8 cellular contexts compared by ENCODE assay signal in the genomic region with DNA sequence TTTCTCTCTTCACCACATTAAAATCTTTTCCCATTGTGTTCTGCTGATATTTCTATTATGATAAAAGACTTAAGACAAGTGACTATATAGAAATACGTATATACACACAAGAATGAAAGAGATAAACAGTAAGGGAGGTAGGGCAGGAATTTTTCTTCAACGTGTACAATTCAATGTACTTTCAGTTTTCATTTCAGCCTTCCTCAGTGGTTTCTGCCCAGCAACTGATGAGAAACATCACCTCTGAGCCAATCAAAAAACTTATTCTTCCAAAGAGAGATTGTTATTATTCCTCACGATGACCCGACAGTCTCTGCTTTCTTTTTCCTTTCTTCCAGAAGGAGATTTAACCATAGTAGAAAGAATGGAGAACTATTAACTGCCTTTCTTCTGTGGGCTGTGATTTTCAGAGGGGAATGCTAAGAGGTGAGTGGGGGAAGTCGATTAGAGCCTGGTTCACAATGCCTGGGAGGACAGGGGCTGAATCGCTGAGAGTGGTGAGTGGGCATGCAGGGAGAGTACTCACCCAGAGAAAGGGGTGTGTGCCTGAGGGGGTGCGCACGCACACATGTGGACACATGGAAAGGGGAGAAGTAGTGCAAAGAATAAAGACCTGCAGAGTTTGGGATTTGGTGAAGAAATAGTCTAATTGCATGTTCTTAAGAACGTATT. TPM values are rescaled to one million over a fixed set of nuclear protein-coding genes. Genes with fewer than 3 reads are reported as not detected.
DNase-seq lines count a peak whose midpoint lies in the region; ATAC-seq and TF ChIP-seq lines count a peak whose summit lies in the region.

A gene (plus strand): TSS at position 289 of the 672 bp plus-strand sequence. CDS start 3,289 bp downstream, outside the sequence.

- H3K4me1 Mint-ChIP-seq in H9 = peaks cover 18 to 25% of the 10 kb centered on the region in 2 experiments
- peaks cover 61% of the 10 kb centered on the region for H3K4me1 Mint-ChIP-seq in activated naive CD8-positive, alpha-beta T cell (ENCODE audit: low read depth)

- H4K91ac ChIP-seq in H9 (ENCODE audit: insufficient read length, low read depth, low read length) = no peak within 1 kb of the TSS

- H3K27me3 ChIP-seq in H9 (ENCODE audit: insufficient read depth, low read length) = no peaks in the 10 kb centered on the region; the same call in 1 of the 2 replicates
- no peaks in the 10 kb centered on the region for H3K27me3 ChIP-seq in MG63
- no peaks in the 10 kb centered on the region for H3K27me3 ChIP-seq in thoracic aorta (replicated peaks; ENCODE audit: insufficient read depth)

- no peak within 1 kb of the TSS for H2AK5ac ChIP-seq in H9 (ENCODE audit: insufficient read length, low read length)

- no peak within 1 kb of the TSS for H2BK120ac ChIP-seq in H9 (ENCODE audit: low read depth, low read length, poor library complexity, severe bottlenecking)

- H3K23ac ChIP-seq in H9 (ENCODE audit: insufficient read length, low read depth, low read length) = no peak within 1 kb of the TSS

- no peak within 1 kb of the TSS for H4K8ac ChIP-seq in H9 (replicated peaks; ENCODE audit: insufficient read length, low read depth, low read length)

- no peaks in the 10 kb centered on the region for H4K20me1 ChIP-seq in H9 (ENCODE audit: control insufficient read depth, insufficient read depth, insufficient read length)

- H3K4me1 ChIP-seq in H9 (ENCODE audit: insufficient read depth, low read length) = no peaks in the 10 kb centered on the region
- peaks cover 0 to 13% of the 10 kb centered on the region in 2 donors for H3K4me1 ChIP-seq in thoracic aorta (ENCODE audit: control insufficient read depth in 1 of 2, low read depth in 2 of 2)

- peak within 1 kb of the TSS; percentile 69 for H3K9ac ChIP-seq in H9 (ENCODE audit: extremely low read depth, insufficient read length, low read length)

- H3K27me3 Mint-ChIP-seq in H9 (ENCODE audit: low read depth) = no peaks in the 10 kb centered on the region
- H3K27me3 Mint-ChIP-seq in activated naive CD8-positive, alpha-beta T cell = no peaks in the 10 kb centered on the region

- H3T11ph ChIP-seq in H9 (ENCODE audit: low read length) = peak within 1 kb of the TSS; percentile 90

- no peaks in the 10 kb centered on the region; a peak in 1 of 5 replicates for H3K9me3 Mint-ChIP-seq in H9
- H3K9me3 Mint-ChIP-seq in activated naive CD8-positive, alpha-beta T cell (ENCODE audit: low read depth) = no peaks in the 10 kb centered on the region

- peak within 1 kb of the TSS; percentile 83; the same call in 1 of the 2 replicates for H3K14ac ChIP-seq in H9 (ENCODE audit: insufficient read depth, low read length)

- H3K56ac ChIP-seq in H9 (ENCODE audit: insufficient read length, low read depth, low read length) = no peak within 1 kb of the TSS

- no peaks in the 10 kb centered on the region for H3K79me1 ChIP-seq in H9 (ENCODE audit: insufficient read depth, low read depth, low read length, poor library complexity, severe bottlenecking)

- H2BK15ac ChIP-seq in H9 (ENCODE audit: low read depth, low read length) = no peak within 1 kb of the TSS

- peak within 1 kb of the TSS; percentile 84 for H3K18ac ChIP-seq in H9 (ENCODE audit: insufficient read length, low read depth, low read length)

- H3K4me2 ChIP-seq in H9 (ENCODE audit: insufficient read depth, insufficient read length, low read length) = peak within 1 kb of the TSS; percentile 59

- H3K36me3 Mint-ChIP-seq in H9 (ENCODE audit: insufficient read depth in 1 of 3, low read depth in 3 of 3) = no peaks in the 10 kb centered on the region
- H3K36me3 Mint-ChIP-seq in activated naive CD8-positive, alpha-beta T cell = peaks cover 10% of the 10 kb centered on the region

- H3K4me3 ChIP-seq in MG63 (peak within 1 kb of the TSS; percentile 65), thoracic aorta (peak within 1 kb of the TSS; percentile 75)

- H3K4me3 Mint-ChIP-seq in H9 = peak within 1 kb of the TSS; percentile 81 to 82
- H3K4me3 Mint-ChIP-seq in activated naive CD8-positive, alpha-beta T cell = peak within 1 kb of the TSS; percentile 97

- H3K23me2 ChIP-seq in H9 (ENCODE audit: insufficient read length, low read depth, low read length, poor library complexity, severe bottlenecking) = peaks cover 3% of the 10 kb centered on the region

- ATAC-seq in SK-N-SH treated with all-trans-retinoic acid at 6 μM for 48 hours (peak; percentile 98), omental fat pad (ENCODE audit: low FRiP score) (peak; percentile 96), thoracic aorta (ENCODE audit: insufficient number of reproducible peaks, low FRiP score, low read depth) (peak; percentile 97)

- H3K36me3 ChIP-seq in MG63 (no peaks in the 10 kb centered on the region), thoracic aorta (no peaks in the 10 kb centered on the region)

- no peaks in the 10 kb centered on the region for H3K9me3 ChIP-seq in H9 (ENCODE audit: control insufficient read depth, low read depth, low read length)
- no peaks in the 10 kb centered on the region for H3K9me3 ChIP-seq in MG63
- no peaks in the 10 kb centered on the region for H3K9me3 ChIP-seq in thoracic aorta

- WGBS in H9 (ENCODE audit: extremely low coverage, insufficient read length, low lambda C conversion rate) = no CpG with 5 or more reads among the region's 9 CpGs

- TF ChIP-seq CTCF in H9 (conservative IDR thresholded peaks at IDR 0.05) (no peak), omental fat pad (IDR thresholded peaks at IDR 0.05) (no peak), thoracic aorta (IDR thresholded peaks at IDR 0.05) (no peak)

- H4K5ac ChIP-seq in H9 (ENCODE audit: insufficient read length, low read depth, low read length) = no peak within 1 kb of the TSS

- DNase-seq in GF-D8 (lab: John Stamatoyannopoulos, UW) = peak; percentile 74
- peak; percentile 44 for DNase-seq in H9
- peak; percentile 75 for DNase-seq in MG63
- DNase-seq in glomerular endothelial cell (ENCODE audit: extremely low read depth, low read depth, low spot score) = no peak
- peak; percentile 56 for DNase-seq in omental fat pad (ENCODE audit: low spot score)
- DNase-seq in thoracic aorta (ENCODE audit: low spot score) = peak; percentile 30

- H2BK20ac ChIP-seq in H9 (ENCODE audit: low read depth, low read length, poor library complexity, severe bottlenecking) = no peak within 1 kb of the TSS

- H3K27ac ChIP-seq in H9 (ENCODE audit: insufficient read length, low read depth, low read length) (no peak within 1 kb of the TSS), thoracic aorta (peak within 1 kb of the TSS; percentile 49 to 55)

- no peak within 1 kb of the TSS for H3K4ac ChIP-seq in H9 (ENCODE audit: low read depth, low read length)

- H3K27ac Mint-ChIP-seq in H9 = peak within 1 kb of the TSS; percentile 33 to 95 (median 64); a peak in 5 of 7 replicates
- H3K27ac Mint-ChIP-seq in activated naive CD8-positive, alpha-beta T cell = peak within 1 kb of the TSS; percentile 99

- peak within 1 kb of the TSS; percentile 100 for H2AFZ ChIP-seq in H9 (ENCODE audit: low read length)

- H3K79me2 ChIP-seq in H9 (ENCODE audit: insufficient read depth, low read length) = no peaks in the 10 kb centered on the region

- no peak within 1 kb of the TSS for H2BK12ac ChIP-seq in H9 (ENCODE audit: insufficient read length, low read depth, low read length)

- H2BK5ac ChIP-seq in H9 (ENCODE audit: insufficient read length, low read length) = no peak within 1 kb of the TSS

TF ChIP-seq in SK-N-SH treated with all-trans-retinoic acid at 6 μM for 48 hours, 23 proteins besides CTCF, POLR2A, EP300 and RAD21 (continues in another document):
- no peak for TF ChIP-seq TCF4 (CRISPR knock-in tag; IDR thresholded peaks at IDR 0.05; ENCODE audit: borderline replicate concordance)
- TF ChIP-seq RARB (CRISPR knock-in tag; IDR thresholded peaks at IDR 0.05) = no peak
- TF ChIP-seq OSR1 (CRISPR knock-in tag; IDR thresholded peaks at IDR 0.05) = no peak
- no peak for TF ChIP-seq TOX (CRISPR knock-in tag; IDR thresholded peaks at IDR 0.05; ENCODE audit: borderline replicate concordance)
- TF ChIP-seq CSDC2 (CRISPR knock-in tag; IDR thresholded peaks at IDR 0.05) = no peak
- no peak for TF ChIP-seq ZNF8 (CRISPR knock-in tag; IDR thresholded peaks at IDR 0.05)
- no peak for TF ChIP-seq SNAI2 (CRISPR knock-in tag; IDR thresholded peaks at IDR 0.05)
- TF ChIP-seq ISL1 (CRISPR knock-in tag; IDR thresholded peaks at IDR 0.05) = no peak
- no peak for TF ChIP-seq ESRRG (CRISPR knock-in tag; IDR thresholded peaks at IDR 0.05)
- no peak for TF ChIP-seq ZFP3 (CRISPR knock-in tag; IDR thresholded peaks at IDR 0.05)
- TF ChIP-seq ZNF70 (CRISPR knock-in tag; IDR thresholded peaks at IDR 0.05) = no peak
- TF ChIP-seq PPARA (CRISPR knock-in tag; IDR thresholded peaks at IDR 0.05; ENCODE audit: borderline replicate concordance) = no peak
- TF ChIP-seq, protein P1, sequence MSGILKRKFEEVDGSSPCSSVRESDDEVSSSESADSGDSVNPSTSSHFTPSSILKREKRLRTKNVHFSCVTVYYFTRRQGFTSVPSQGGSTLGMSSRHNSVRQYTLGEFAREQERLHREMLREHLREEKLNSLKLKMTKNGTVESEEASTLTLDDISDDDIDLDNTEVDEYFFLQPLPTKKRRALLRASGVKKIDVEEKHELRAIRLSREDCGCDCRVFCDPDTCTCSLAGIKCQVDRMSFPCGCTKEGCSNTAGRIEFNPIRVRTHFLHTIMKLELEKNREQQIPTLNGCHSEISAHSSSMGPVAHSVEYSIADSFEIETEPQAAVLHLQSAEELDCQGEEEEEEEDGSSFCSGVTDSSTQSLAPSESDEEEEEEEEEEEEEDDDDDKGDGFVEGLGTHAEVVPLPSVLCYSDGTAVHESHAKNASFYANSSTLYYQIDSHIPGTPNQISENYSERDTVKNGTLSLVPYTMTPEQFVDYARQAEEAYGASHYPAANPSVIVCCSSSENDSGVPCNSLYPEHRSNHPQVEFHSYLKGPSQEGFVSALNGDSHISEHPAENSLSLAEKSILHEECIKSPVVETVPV (CRISPR knock-in tag; IDR thresholded peaks at IDR 0.05) = no peak
- TF ChIP-seq, protein P2, sequence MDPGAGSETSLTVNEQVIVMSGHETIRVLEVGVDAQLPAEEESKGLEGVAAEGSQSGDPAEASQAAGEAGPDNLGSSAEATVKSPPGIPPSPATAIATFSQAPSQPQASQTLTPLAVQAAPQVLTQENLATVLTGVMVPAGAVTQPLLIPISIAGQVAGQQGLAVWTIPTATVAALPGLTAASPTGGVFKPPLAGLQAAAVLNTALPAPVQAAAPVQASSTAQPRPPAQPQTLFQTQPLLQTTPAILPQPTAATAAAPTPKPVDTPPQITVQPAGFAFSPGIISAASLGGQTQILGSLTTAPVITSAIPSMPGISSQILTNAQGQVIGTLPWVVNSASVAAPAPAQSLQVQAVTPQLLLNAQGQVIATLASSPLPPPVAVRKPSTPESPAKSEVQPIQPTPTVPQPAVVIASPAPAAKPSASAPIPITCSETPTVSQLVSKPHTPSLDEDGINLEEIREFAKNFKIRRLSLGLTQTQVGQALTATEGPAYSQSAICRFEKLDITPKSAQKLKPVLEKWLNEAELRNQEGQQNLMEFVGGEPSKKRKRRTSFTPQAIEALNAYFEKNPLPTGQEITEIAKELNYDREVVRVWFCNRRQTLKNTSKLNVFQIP (CRISPR knock-in tag; IDR thresholded peaks at IDR 0.05; ENCODE audit: borderline replicate concordance, low read depth) = no peak

RNA-seq across cellular contexts. Expression of the gene that starts here (rescaled TPM):
- total RNA-seq in H9 (2021) (2.5 and 3.1 TPM in 2 replicates), glomerular endothelial cell (10.2 and 13.9 TPM in 2 replicates), omental fat pad (10 to 100 TPM; 14.4 to 24.6 (median 17.7) TPM), thoracic aorta (10 to 100 TPM; 11.9 to 13.5 TPM)
- total RNA-seq in MG63 (2014; rRNA removed; shearing (Covaris generic); ENCODE audit: low replicate concordance) = 11.2 and 11.3 TPM in 2 replicates
